18 cellular contexts compared by ENCODE assay signal in genomic region chr1:176754663-176755062, GRCh38.
"Had no signal": no experiment of that assay in that cellular context is flagged by ENCODE, and none has a peak within 500 bp of the region (broad histone marks: within the 10 kb centered on the region; RNA-seq: fewer than 3 reads in every experiment).

No MANE protein-coding gene starts in this region.

- ATAC-seq: left lobe of liver; mucosa of descending colon; naive thymus-derived CD8-positive, alpha-beta T cell; right lobe of liver; stimulated activated effector memory CD8-positive, alpha-beta T cell treated with anti-CD3 and anti-CD28 coated beads, Interleukin-12 subunit alpha, Interleukin-12 subunit beta, amount 100 ng/mL, for 72 hours; stimulated activated naive CD8-positive, alpha-beta T cell treated with anti-CD3 and anti-CD28 coated beads, Interleukin-15, Interleukin-2, amounts not matched to agents 100 U/mL and 50 U/mL, for 24 hours had no signal

- H3K27ac ChIP-seq: colonic mucosa, prostate gland, right lobe of liver, suprapubic skin, thyroid gland, upper lobe of left lung, uterus had no signal

- H3K36me3 ChIP-seq: colonic mucosa, prostate gland, right lobe of liver, suprapubic skin, thyroid gland, upper lobe of left lung, uterus had no signal

- DNase-seq: colonic mucosa; dermis blood vessel endothelial cell; foreskin melanocyte; hippocampal formation; mammary epithelial cell; mucosa of descending colon; naive thymus-derived CD8-positive, alpha-beta T cell; right lobe of liver; stimulated activated CD4-positive, alpha-beta T cell treated with anti-CD3 and anti-CD28 coated beads, Interleukin-4, amount 100 ng/mL, for 1 hour; stimulated activated CD8-positive, alpha-beta memory T cell treated with anti-CD3 and anti-CD28 coated beads, Interleukin-4, amount 100 ng/mL, for 48 hours; stimulated activated naive CD8-positive, alpha-beta T cell treated with anti-CD3 and anti-CD28 coated beads, Interleukin-15, Interleukin-2, amounts not matched to agents 100 U/mL and 50 U/mL, for 24 hours; thyroid gland; upper lobe of left lung; uterus had no signal

- H3K4me3 ChIP-seq: colonic mucosa, mucosa of descending colon, prostate gland, right lobe of liver, suprapubic skin, thyroid gland, upper lobe of left lung, uterus had no signal

- H3K4me1 ChIP-seq: colonic mucosa, prostate gland, right lobe of liver, suprapubic skin, thyroid gland, upper lobe of left lung, uterus had no signal

- H3K27me3 ChIP-seq: colonic mucosa, right lobe of liver, suprapubic skin, thyroid gland, upper lobe of left lung, uterus had no signal

- H3K9me3 ChIP-seq: colonic mucosa, mucosa of descending colon, prostate gland, right lobe of liver, suprapubic skin, thyroid gland, upper lobe of left lung, uterus had no signal
